In the genomic region with DNA sequence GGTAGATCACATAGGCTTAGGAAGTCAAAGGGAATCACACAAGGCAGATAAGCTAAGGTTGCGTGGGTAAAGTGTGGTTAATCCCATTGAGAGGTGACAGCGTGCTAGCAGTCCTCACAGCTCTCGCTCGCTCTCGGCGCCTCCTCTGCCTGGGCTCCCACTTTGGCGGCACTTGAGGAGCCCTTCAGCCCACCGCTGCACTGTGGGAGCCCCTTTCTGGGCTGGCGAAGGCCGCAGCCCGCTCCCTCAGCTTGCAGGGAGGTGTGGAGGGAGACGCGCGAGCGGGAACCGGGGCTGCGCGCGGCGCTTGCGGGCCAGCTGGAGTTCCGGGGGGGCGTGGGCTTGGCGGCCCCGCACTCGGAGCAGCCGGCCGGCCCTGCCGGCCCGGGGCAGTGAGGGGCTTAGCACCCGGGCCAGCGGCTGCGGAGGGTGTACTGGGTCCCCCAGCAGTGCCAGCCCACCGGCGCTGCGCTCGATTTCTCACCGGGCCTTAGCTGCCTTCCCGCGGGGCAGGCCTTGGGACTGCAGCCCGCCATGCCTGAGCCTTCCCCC, we compare ENCODE assay signal across 13 cellular contexts. TPM values are rescaled to one million over a fixed set of nuclear protein-coding genes. Genes with fewer than 3 reads are reported as not detected.
A peak's percentile ranks its signal among the peaks of the same experiment; 100 is the strongest.
DNase-seq lines count a peak whose midpoint lies in the region; ATAC-seq, FAIRE-seq and TF ChIP-seq lines count a peak whose summit lies in the region.
"Not testable (repeated sequence)": the region's sequence is repeated elsewhere in the genome, so short reads cannot be mapped to it uniquely, and the experiment has no call there.
"Had no signal": no experiment of that assay in that cellular context is flagged by ENCODE, and none has a peak within 500 bp of the region (broad histone marks: within the 10 kb centered on the region; RNA-seq: fewer than 3 reads in every experiment).

No MANE protein-coding gene starts in this region.

- H3K4me1 ChIP-seq in A673 (ENCODE audit: insufficient read depth, low read length, poor library complexity, severe bottlenecking); HCT116 (ENCODE audit: control insufficient read depth in 1 of 2, insufficient read depth in 2 of 2, low read length in 2 of 2); pancreas: not testable (repeated sequence)
- H3K4me1 ChIP-seq in endodermal cell (ENCODE audit: control insufficient read depth, insufficient read depth, low read length) (peaks cover 17% of the 10 kb centered on the region), subcutaneous abdominal adipose tissue (ENCODE audit: control insufficient read depth in 5 of 5, insufficient read depth in 5 of 5, low read length in 5 of 5) (peaks cover 0 to 11% (median 5%) of the 10 kb centered on the region in 5 donors)

- not testable (repeated sequence) for TF ChIP-seq CTCF in A673 (conservative IDR thresholded peaks at IDR 0.05; ENCODE audit: low read depth, low read length); HCT116 (IDR thresholded peaks at IDR 0.05 in 2 of 3, conservative IDR thresholded peaks at IDR 0.05 in 1 of 3; ENCODE audit: borderline replicate concordance in 1 of 3, insufficient read depth in 1 of 3, low read depth in 2 of 3, low read length in 2 of 3); WERI-Rb-1 (IDR thresholded peaks at IDR 0.05; ENCODE audit: low read depth, low read length); endodermal cell (conservative IDR thresholded peaks at IDR 0.05); pancreas (IDR thresholded peaks at IDR 0.05)

- TF ChIP-seq POLR2A in HCT116 (IDR thresholded peaks at IDR 0.05; ENCODE audit: borderline replicate concordance, extremely low read depth, insufficient read depth, insufficient read length): not testable (repeated sequence)

- CTCF ChIA-PET in A673 (lab: Charles Lee): not testable (repeated sequence)
- CTCF ChIA-PET in HCT116 (lab: Charles Lee): interaction anchor here (0.9 kb wide), 1 partner anchor 201 kb away, joined by 3 read pairs; no protein-coding TSS in a partner anchor

- H2AFZ ChIP-seq in HCT116 (ENCODE audit: low read depth, low read length, poor library complexity, severe bottlenecking): peak overlapping the region; percentile 85

- peak overlapping the region; percentile 53 for H3K4me3 Mint-ChIP-seq in endodermal cell

- not testable (repeated sequence) for TF ChIP-seq RAD21 in HCT116 (IDR thresholded peaks at IDR 0.05; ENCODE audit: low read depth)

- H3K9me3 ChIP-seq in A673 (ENCODE audit: low read depth, low read length, poor library complexity, severe bottlenecking); HCT116 (ENCODE audit: control insufficient read depth in 1 of 2, insufficient read depth in 1 of 2, low read depth in 1 of 2, low read length in 2 of 2); WERI-Rb-1 (ENCODE audit: severe bottlenecking); endodermal cell (ENCODE audit: control insufficient read depth, low read length); pancreas; subcutaneous abdominal adipose tissue (ENCODE audit: control insufficient read depth in 5 of 5, low read length in 5 of 5): not testable (repeated sequence)

- H3K4me2 ChIP-seq in HCT116 (ENCODE audit: low read length): not testable (repeated sequence)

- intact Hi-C loops in A673 (cut with micrococcal nuclease; ENCODE audit: unreplicated experiment): loop anchor here (2.0 kb wide), 2 partner anchors 51 to 179 kb away; no protein-coding TSS in a partner anchor
- intact Hi-C loops in HCT116 (cut with micrococcal nuclease): loop anchor here (2.0 to 5.0 kb wide), 4 partner anchors 265 to 767 kb away; partner anchors contain the start of gene SPSB2
- intact Hi-C loops in pancreas (cut with DNase I): loop anchor here in 2 of 3 donors (5.0 to 10.0 kb wide), 2 partner anchors 415 to 422 kb away; no protein-coding TSS in a partner anchor

- 85% methylated on average over 38 of the region's 41 CpGs; no CpG with 5 or more reads in 1 of the 2 experiments for WGBS in endodermal cell (ENCODE audit: insufficient coverage in 1 of 2, insufficient read length in 1 of 2), 2 experiments
- 21 to 37% methylated on average over 28 to 39 of the region's 41 CpGs for WGBS in pancreas, 2 donors

- not testable (repeated sequence) for BruUV-seq in A673 (replicated peaks; lab: Mats Ljungman, UMichigan); HCT116 (replicated peaks; lab: Mats Ljungman, UMichigan)

- peak overlapping the region; percentile 6 to 8 for H3K27ac Mint-ChIP-seq in activated naive CD4-positive, alpha-beta T cell treated with anti-CD3 and anti-CD28 coated beads, Interleukin-2, amount 50 U/mL, for 72 hours
- peak overlapping the region; percentile 5 for H3K27ac Mint-ChIP-seq in endodermal cell

- RAD21 ChIA-PET in HCT116 (lab: Charles Lee; ENCODE audit: low non-redundant PET in 1 of 2, low total read pairs in 2 of 2, uncharacterized antibody in 2 of 2, unreplicated experiment in 2 of 2): not testable (repeated sequence)

- H3K27me3 ChIP-seq in A673 (replicated peaks; ENCODE audit: insufficient read depth, low read depth, low read length, poor library complexity); HCT116 (ENCODE audit: insufficient read depth, low read length); WERI-Rb-1 (ENCODE audit: insufficient read depth, low read depth, severe bottlenecking); endodermal cell (ENCODE audit: control insufficient read depth, insufficient read depth, low read length, poor library complexity, severe bottlenecking); pancreas; subcutaneous abdominal adipose tissue (ENCODE audit: control insufficient read depth in 5 of 5, insufficient read depth in 4 of 5, low read length in 5 of 5): not testable (repeated sequence)

- not testable (repeated sequence) for H3K9me2 ChIP-seq in HCT116 (ENCODE audit: insufficient read depth)

- not testable (repeated sequence) for H3K79me2 ChIP-seq in HCT116 (ENCODE audit: insufficient read depth, low read length)

- not testable (repeated sequence) for FAIRE-seq in pancreas (lab: Jason Lieb, UNC)

- peaks cover 41% of the 10 kb centered on the region for H3K4me1 Mint-ChIP-seq in endodermal cell

- not testable (repeated sequence) for H3K9ac ChIP-seq in HCT116 (ENCODE audit: low read length); endodermal cell (ENCODE audit: extremely low read depth, low read length, poor library complexity, severe bottlenecking)
- peak overlapping the region in 1 of 5 donors; percentile 6 for H3K9ac ChIP-seq in subcutaneous abdominal adipose tissue (ENCODE audit: low read length in 5 of 5)

- not testable (repeated sequence) for H3K36me3 ChIP-seq in A673 (ENCODE audit: insufficient read depth, low read length, poor library complexity, severe bottlenecking); HCT116 (ENCODE audit: control insufficient read depth in 1 of 2, insufficient read depth in 2 of 2, low read length in 2 of 2); WERI-Rb-1; endodermal cell (ENCODE audit: control insufficient read depth, insufficient read depth, low read length); pancreas; subcutaneous abdominal adipose tissue (ENCODE audit: control insufficient read depth in 5 of 5, insufficient read depth in 5 of 5, low read length in 5 of 5)

- POLR2A ChIA-PET in A673 (lab: Charles Lee; ENCODE audit: low non-redundant PET); HCT116 (lab: Charles Lee): not testable (repeated sequence)

- H3K9me3 Mint-ChIP-seq in activated naive CD4-positive, alpha-beta T cell treated with anti-CD3 and anti-CD28 coated beads, Interleukin-2, amount 50 U/mL, for 72 hours; endodermal cell: not testable (repeated sequence)

- H3K27me3 Mint-ChIP-seq in endodermal cell (ENCODE audit: insufficient read depth): not testable (repeated sequence)

- H3K4me3 ChIP-seq in A673 (ENCODE audit: low read depth, low read length, poor library complexity, severe bottlenecking) (peak overlapping the region; percentile 27), WERI-Rb-1 (ENCODE audit: low read depth, low read length) (peak overlapping the region; percentile 48), pancreas (peak overlapping the region; percentile 10 to 43 (median 26)), subcutaneous abdominal adipose tissue (ENCODE audit: low read depth in 1 of 5, low read length in 5 of 5) (peak overlapping the region; percentile 7 to 62 (median 46))
- H3K4me3 ChIP-seq in HCT116 (replicated peaks in 1 of 2; ENCODE audit: low read depth in 1 of 2, low read length in 2 of 2); endodermal cell (ENCODE audit: low read length): not testable (repeated sequence)

- DNase-seq in A673 (ENCODE audit: low spot score) (peak; percentile 5), WERI-Rb-1 (peak; percentile 31), endodermal cell (peak; percentile 63), islet precursor cell (peak; percentile 28)
- not testable (repeated sequence) for DNase-seq in HCT116 (ENCODE audit: low read depth, low spot score); activated naive CD4-positive, alpha-beta T cell treated with anti-CD3 and anti-CD28 coated beads, Interleukin-2, amount 50 U/mL, for 72 hours (ENCODE audit: low spot score in 2 of 2); pancreas

- H4K20me1 ChIP-seq in HCT116 (ENCODE audit: insufficient read depth): not testable (repeated sequence)

- not testable (repeated sequence) for H3K36me3 Mint-ChIP-seq in activated naive CD4-positive, alpha-beta T cell treated with anti-CD3 and anti-CD28 coated beads, Interleukin-2, amount 50 U/mL, for 72 hours; endodermal cell (ENCODE audit: low read depth)

- ATAC-seq in HCT116; activated naive CD4-positive, alpha-beta T cell treated with anti-CD3 and anti-CD28 coated beads, Interleukin-2, amount 50 U/mL, for 72 hours: not testable (repeated sequence)
- peak; percentile 27 to 53 (median 36) for ATAC-seq in pancreas

- H3K27ac ChIP-seq in A673 (ENCODE audit: low read depth, low read length, poor library complexity, severe bottlenecking); HCT116 (ENCODE audit: low read depth, low read length); endodermal cell (ENCODE audit: low read depth, low read length): not testable (repeated sequence)
- peak overlapping the region; percentile 55 for H3K27ac ChIP-seq in WERI-Rb-1
- peak overlapping the region; percentile 24 to 64 (median 49) for H3K27ac ChIP-seq in pancreas
- peak overlapping the region; percentile 30 for H3K27ac ChIP-seq in subcutaneous abdominal adipose tissue (ENCODE audit: low read depth, low read length)

RNA-seq across cellular contexts. Expression of gene APOBEC1, which starts 26.1 kb away (rescaled TPM):
- total RNA-seq in A673 (2021) (not detected in 2 replicates), HCT116 (2021; ENCODE audit: unreplicated experiment) (not detected), endodermal cell (not detected), pancreas (under 1 TPM in 1 of 6 donors, not detected in 5; 0.20 TPM)
- polyA plus RNA-seq in HCT116 (2012): not detected in 2 replicates
- not detected for total RNA-seq in activated naive CD4-positive, alpha-beta T cell treated with anti-CD3 and anti-CD28 coated beads, Interleukin-2, amount 50 U/mL, for 72 hours
- not detected for polyA plus RNA-seq in endodermal cell (2013, experiment 1 of 2)
- polyA plus RNA-seq in endodermal cell (2013, experiment 2 of 2): not detected
- polyA plus RNA-seq in pancreas: not detected
- total RNA-seq: dermis blood vessel endothelial cell, HepG2, lower leg skin, NCI-H460, skeletal muscle tissue had no signal
- polyA plus RNA-seq: HepG2 had no signal

RNA-seq across cellular contexts. Expression of gene GDF3, which starts 55.9 kb away (rescaled TPM):
- total RNA-seq in A673 (2021) (not detected in 2 replicates), HCT116 (2021; ENCODE audit: unreplicated experiment) (not detected), endodermal cell (10 to 100 TPM in 1 of 2 donors, 1 to 10 TPM in 1; 1.3 to 60.7 TPM), pancreas (not detected)
- polyA plus RNA-seq in HCT116 (2012): not detected in 2 replicates
- total RNA-seq in activated naive CD4-positive, alpha-beta T cell treated with anti-CD3 and anti-CD28 coated beads, Interleukin-2, amount 50 U/mL, for 72 hours: not detected
- polyA plus RNA-seq in endodermal cell (2013, experiment 1 of 2): 12.2 TPM
- polyA plus RNA-seq in endodermal cell (2013, experiment 2 of 2): 14.2 TPM
- polyA plus RNA-seq in pancreas: under 1 TPM in 1 of 2 donors, not detected in 1; 0.07 TPM
- total RNA-seq: HepG2, lower leg skin, NCI-H460 had no signal
- polyA plus RNA-seq: HepG2 had no signal
